Comparison of ENCODE assay signal across 8 cellular contexts in the genomic region with DNA sequence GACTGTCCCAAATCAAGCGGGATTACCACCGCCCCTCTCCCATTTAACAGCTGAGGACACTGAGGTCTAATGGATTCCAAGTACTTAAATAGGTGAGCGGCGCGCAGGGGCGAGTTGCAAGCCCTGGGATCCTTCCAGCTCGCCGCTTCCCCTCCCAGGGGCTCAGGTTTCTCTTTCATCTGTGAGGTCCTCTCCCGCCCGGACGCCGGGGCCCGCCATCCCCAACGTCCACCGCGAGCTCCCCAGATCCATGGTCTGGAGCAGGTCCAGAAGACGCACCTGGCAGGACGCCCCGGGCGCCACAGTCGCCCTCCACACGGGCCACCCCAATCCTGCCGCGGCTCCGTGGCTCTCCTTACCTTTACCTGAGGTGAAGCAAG. TPM values are rescaled to one million over a fixed set of nuclear protein-coding genes. Genes with fewer than 3 reads are reported as not detected.
DNase-seq lines count a peak whose midpoint lies in the region; ATAC-seq and TF ChIP-seq lines count a peak whose summit lies in the region.

No MANE protein-coding gene starts in this region.

- no CpG with 5 or more reads among the region's 25 CpGs for WGBS in esophagus muscularis mucosa

- no peak for DNase-seq in activated CD4-positive, CD25-positive, alpha-beta regulatory T cell treated with anti-CD3 and anti-CD28 coated beads, Interleukin-2, amount 50 U/mL, for 72 hours
- DNase-seq in SK-N-MC (ENCODE audit: low read depth, low spot score) (no peak), esophagus muscularis mucosa (ENCODE audit: extremely low spot score) (peak; percentile 92), neural crest cell (ENCODE audit: low read depth, low spot score) (no peak)

- H3K9ac ChIP-seq in SK-N-MC (ENCODE audit: insufficient read length), result peak overlapping the region; percentile 82

- H3K9me3 Mint-ChIP-seq in neural crest cell, result no peaks in the 10 kb centered on the region

- peaks cover 51% of the 10 kb centered on the region for H3K4me1 Mint-ChIP-seq in neural crest cell

- peak overlapping the region; percentile 97 for H3K27ac Mint-ChIP-seq in neural crest cell (ENCODE audit: unreplicated experiment)

- H3K27ac ChIP-seq in SK-N-MC (no peak overlapping the region), esophagus muscularis mucosa (replicated peaks in 1 of 4) (peak overlapping the region; percentile 82 to 87 (median 84))

- intact Hi-C loops in esophagus muscularis mucosa (cut with DNase I), result no loop called here

- TF ChIP-seq POLR2A in esophagus muscularis mucosa (IDR thresholded peaks at IDR 0.05; ENCODE audit: low read depth), result no peak

- no peaks in the 10 kb centered on the region for H3K36me3 Mint-ChIP-seq in neural crest cell (ENCODE audit: low read depth)

- TF ChIP-seq CTCF in esophagus muscularis mucosa (IDR thresholded peaks at IDR 0.05) (no peak), neural crest cell (conservative IDR thresholded peaks at IDR 0.05) (no peak)

- H3K4me3 ChIP-seq in SK-N-MC (peak overlapping the region; percentile 97), esophagus muscularis mucosa (peak overlapping the region; percentile 67 to 89 (median 81))

- H3K9me3 ChIP-seq in SK-N-MC (ENCODE audit: low read depth, low read length) (no peaks in the 10 kb centered on the region), esophagus muscularis mucosa (no peaks in the 10 kb centered on the region)

- peak overlapping the region; percentile 96 for H3K4me3 Mint-ChIP-seq in neural crest cell

- no peaks in the 10 kb centered on the region for H3K27me3 Mint-ChIP-seq in neural crest cell (ENCODE audit: low read depth)

- H3K36me3 ChIP-seq in SK-N-MC (ENCODE audit: insufficient read depth, low read length) (no peaks in the 10 kb centered on the region), esophagus muscularis mucosa (no peaks in the 10 kb centered on the region)

- peaks cover 10 to 31% (median 21%) of the 10 kb centered on the region in 4 donors for H3K4me1 ChIP-seq in esophagus muscularis mucosa

- peak; percentile 4 to 7 for ATAC-seq in activated CD4-positive, CD25-positive, alpha-beta regulatory T cell treated with anti-CD3 and anti-CD28 coated beads, Interleukin-2, amount 50 U/mL, for 24 hours
- peak; percentile 31 for ATAC-seq in HG03045 (IDR thresholded peaks at IDR 0.05; ENCODE audit: unreplicated experiment)
- ATAC-seq in GM18519 (IDR thresholded peaks at IDR 0.05; ENCODE audit: low FRiP score, unreplicated experiment), result no peak
- no peak for ATAC-seq in GM21526 (IDR thresholded peaks at IDR 0.05; ENCODE audit: low FRiP score, unreplicated experiment)

- no peaks in the 10 kb centered on the region for H3K27me3 ChIP-seq in esophagus muscularis mucosa

- TF ChIP-seq EP300 in esophagus muscularis mucosa (IDR thresholded peaks at IDR 0.05), result no peak

RNA-seq across cellular contexts. Expression of a gene that starts 0.3 kb away (rescaled TPM):
- total RNA-seq in esophagus muscularis mucosa (1 to 10 TPM; 4.2 to 8.6 (median 6.8) TPM), neural crest cell (62.3 and 62.5 TPM in 2 replicates)

Comparison
In these comparisons a context has a peak if more than half of its experiments do, and no peak if none do; other contexts are left out.
1. ATAC-seq: peak in activated CD4-positive, CD25-positive, alpha-beta regulatory T cell treated with anti-CD3 and anti-CD28 coated beads, Interleukin-2, amount 50 U/mL, for 24 hours (2 of 2) and HG03045 (single experiment); none in GM18519 (single experiment) and GM21526 (single experiment).